In genomic region chr1:37752213-37752582, GRCh38 we compare ENCODE assay signal across 1 cellular context.
TF ChIP-seq lines count a peak whose summit lies in the region.

No MANE protein-coding gene starts in this region.

TF ChIP-seq in H1, 55 proteins besides CTCF, POLR2A, EP300 and RAD21:
- no peak for TF ChIP-seq BACH1 (IDR thresholded peaks at IDR 0.05; ENCODE audit: low read length)
- TF ChIP-seq EZH2 (IDR thresholded peaks at IDR 0.05; ENCODE audit: low read depth, low read length, severe bottlenecking), result peak; percentile 48
- TF ChIP-seq NANOG (IDR thresholded peaks at IDR 0.05; ENCODE audit: insufficient read depth, low read depth, low read length, poor library complexity, severe bottlenecking), result no peak
- TF ChIP-seq SUZ12 (IDR thresholded peaks at IDR 0.05; ENCODE audit: low read length), result peak; percentile 63; the same call in 1 of the 2 replicates
